31 cellular contexts compared by ENCODE assay signal in genomic region chr21:35561076-35561475, GRCh38.
"Had no signal": no experiment of that assay in that cellular context is flagged by ENCODE, and none has a peak within 500 bp of the region (broad histone marks: within the 10 kb centered on the region; RNA-seq: fewer than 3 reads in every experiment).

No MANE protein-coding gene starts in this region.

- H3K4me3 Mint-ChIP-seq: activated CD4-positive, alpha-beta memory T cell treated with anti-CD3 and anti-CD28 coated beads for 36 hours; activated CD4-positive, alpha-beta T cell treated with anti-CD3 and anti-CD28 coated beads for 36 hours; activated CD4-positive, alpha-beta T cell treated with anti-CD3 and anti-CD28 coated beads, Interleukin-2, amount 10 ng/mL, durations not matched to agents 24 days and 14 days; activated CD8-positive, alpha-beta memory T cell treated with anti-CD3 and anti-CD28 coated beads, Interleukin-2, amount 10 ng/mL, durations not matched to agents 7 days and 5 days; activated CD8-positive, alpha-beta T cell treated with anti-CD3 and anti-CD28 coated beads, Interleukin-2, amount 10 ng/mL, durations not matched to agents 7 days and 5 days; activated naive CD4-positive, alpha-beta T cell treated with anti-CD3 and anti-CD28 coated beads, Interleukin-2, amount 10 ng/mL, durations not matched to agents 7 days and 5 days; activated naive CD8-positive, alpha-beta T cell treated with anti-CD3 and anti-CD28 coated beads, Interleukin-2, amount 10 ng/mL, durations not matched to agents 7 days and 5 days; activated T-helper 1 cell treated with anti-CD3 and anti-CD28 coated beads, Interleukin-12 subunit alpha, Interleukin-12 subunit beta, Interleukin-2, Interleukin-4 antibody, amounts not matched to agents 30 ng/mL and 10 ng/mL and 1 ng/mL, durations not matched to agents 14 hours and 24 hours and 36 hours had no signal

- H3K27ac Mint-ChIP-seq: activated CD4-positive, alpha-beta memory T cell treated with anti-CD3 and anti-CD28 coated beads for 36 hours; activated CD4-positive, alpha-beta T cell treated with anti-CD3 and anti-CD28 coated beads for 36 hours; activated CD4-positive, alpha-beta T cell treated with anti-CD3 and anti-CD28 coated beads, Interleukin-2, amount 10 ng/mL, durations not matched to agents 24 days and 14 days; activated CD8-positive, alpha-beta memory T cell treated with anti-CD3 and anti-CD28 coated beads, Interleukin-2, amount 10 ng/mL, durations not matched to agents 7 days and 5 days; activated CD8-positive, alpha-beta T cell treated with anti-CD3 and anti-CD28 coated beads, Interleukin-2, amount 10 ng/mL, durations not matched to agents 7 days and 5 days; activated naive CD4-positive, alpha-beta T cell treated with anti-CD3 and anti-CD28 coated beads, Interleukin-2, amount 10 ng/mL, durations not matched to agents 7 days and 5 days; activated naive CD4-positive, alpha-beta T cell treated with anti-CD3 and anti-CD28 coated beads, Interleukin-2, amount 50 U/mL, for 72 hours; activated naive CD8-positive, alpha-beta T cell treated with anti-CD3 and anti-CD28 coated beads, Interleukin-2, amount 10 ng/mL, durations not matched to agents 7 days and 5 days; activated T-helper 1 cell treated with anti-CD3 and anti-CD28 coated beads, Interleukin-12 subunit alpha, Interleukin-12 subunit beta, Interleukin-2, Interleukin-4 antibody, amounts not matched to agents 30 ng/mL and 10 ng/mL and 1 ng/mL, durations not matched to agents 14 hours and 24 hours and 36 hours had no signal

- H3K9me3 ChIP-seq: body of pancreas, colonic mucosa, esophagus squamous epithelium, heart left ventricle had no signal

- H3K9me3 Mint-ChIP-seq: activated CD4-positive, alpha-beta memory T cell treated with anti-CD3 and anti-CD28 coated beads for 36 hours; activated naive CD4-positive, alpha-beta T cell treated with anti-CD3 and anti-CD28 coated beads, Interleukin-2, amount 10 ng/mL, durations not matched to agents 7 days and 5 days; activated naive CD4-positive, alpha-beta T cell treated with anti-CD3 and anti-CD28 coated beads, Interleukin-2, amount 50 U/mL, for 72 hours; activated T-helper 1 cell treated with anti-CD3 and anti-CD28 coated beads, Interleukin-12 subunit alpha, Interleukin-12 subunit beta, Interleukin-2, Interleukin-4 antibody, amounts not matched to agents 30 ng/mL and 10 ng/mL and 1 ng/mL, durations not matched to agents 14 hours and 24 hours and 36 hours had no signal

- H3K27ac ChIP-seq: body of pancreas, colonic mucosa, epithelial cell of prostate, esophagus squamous epithelium, heart left ventricle had no signal

- H3K4me1 ChIP-seq: body of pancreas, colonic mucosa had no signal

- ATAC-seq: activated CD4-positive, alpha-beta T cell treated with anti-CD3 and anti-CD28 coated beads for 36 hours; activated CD8-positive, alpha-beta memory T cell treated with anti-CD3 and anti-CD28 coated beads, Interleukin-2, amount 10 ng/mL, durations not matched to agents 7 days and 5 days; activated CD8-positive, alpha-beta T cell treated with anti-CD3 and anti-CD28 coated beads, Interleukin-2, amount 10 ng/mL, durations not matched to agents 7 days and 5 days; activated naive CD4-positive, alpha-beta T cell treated with anti-CD3 and anti-CD28 coated beads, Interleukin-2, amount 50 U/mL, for 72 hours; body of pancreas; heart left ventricle had no signal

- H3K4me3 ChIP-seq: body of pancreas, colonic mucosa, esophagus squamous epithelium, heart left ventricle had no signal

- H3K36me3 ChIP-seq: colonic mucosa, esophagus squamous epithelium, heart left ventricle had no signal

- H3K36me3 Mint-ChIP-seq: activated CD4-positive, alpha-beta memory T cell treated with anti-CD3 and anti-CD28 coated beads for 36 hours; activated CD8-positive, alpha-beta memory T cell treated with anti-CD3 and anti-CD28 coated beads, Interleukin-2, amount 10 ng/mL, durations not matched to agents 7 days and 5 days; activated naive CD4-positive, alpha-beta T cell treated with anti-CD3 and anti-CD28 coated beads, Interleukin-2, amount 10 ng/mL, durations not matched to agents 7 days and 5 days; activated naive CD4-positive, alpha-beta T cell treated with anti-CD3 and anti-CD28 coated beads, Interleukin-2, amount 50 U/mL, for 72 hours; activated naive CD8-positive, alpha-beta T cell treated with anti-CD3 and anti-CD28 coated beads, Interleukin-2, amount 10 ng/mL, durations not matched to agents 7 days and 5 days had no signal

- H3K27me3 ChIP-seq: body of pancreas, colonic mucosa had no signal

- FAIRE-seq: astrocyte, endometrium, endothelial cell of umbilical vein, frontal cortex had no signal

- H3K4me1 Mint-ChIP-seq: activated CD4-positive, alpha-beta T cell treated with anti-CD3 and anti-CD28 coated beads for 36 hours; activated CD4-positive, alpha-beta T cell treated with anti-CD3 and anti-CD28 coated beads, Interleukin-2, amount 10 ng/mL, durations not matched to agents 24 days and 14 days; activated CD8-positive, alpha-beta memory T cell treated with anti-CD3 and anti-CD28 coated beads, Interleukin-2, amount 10 ng/mL, durations not matched to agents 7 days and 5 days; activated naive CD4-positive, alpha-beta T cell treated with anti-CD3 and anti-CD28 coated beads, Interleukin-2, amount 10 ng/mL, durations not matched to agents 7 days and 5 days; activated naive CD8-positive, alpha-beta T cell treated with anti-CD3 and anti-CD28 coated beads, Interleukin-2, amount 10 ng/mL, durations not matched to agents 7 days and 5 days had no signal

- DNase-seq: activated CD4-positive, alpha-beta memory T cell treated with anti-CD3 and anti-CD28 coated beads for 36 hours; activated CD4-positive, alpha-beta T cell treated with anti-CD3 and anti-CD28 coated beads for 36 hours; activated CD4-positive, alpha-beta T cell treated with anti-CD3 and anti-CD28 coated beads, Interleukin-2, amount 10 ng/mL, durations not matched to agents 24 days and 14 days; activated CD4-positive, CD25-positive, alpha-beta regulatory T cell; activated CD4-positive, CD25-positive, alpha-beta regulatory T cell treated with anti-CD3 and anti-CD28 coated beads, Interleukin-2, amount 50 U/mL, for 72 hours; activated CD8-positive, alpha-beta memory T cell treated with anti-CD3 and anti-CD28 coated beads, Interleukin-2, amount 10 ng/mL, durations not matched to agents 7 days and 5 days; activated CD8-positive, alpha-beta memory T cell treated with anti-CD3 and anti-CD28 coated beads, Interleukin-2, amount 50 U/mL, for 4 hours; activated CD8-positive, alpha-beta T cell treated with anti-CD3 and anti-CD28 coated beads, Interleukin-2, amount 10 ng/mL, durations not matched to agents 7 days and 5 days; activated gamma-delta T cell; activated naive CD4-positive, alpha-beta T cell; activated naive CD4-positive, alpha-beta T cell treated with anti-CD3 and anti-CD28 coated beads, Interleukin-2, amount 10 ng/mL, durations not matched to agents 7 days and 5 days; activated naive CD8-positive, alpha-beta T cell treated with anti-CD3 and anti-CD28 coated beads, Interleukin-2, amount 10 ng/mL, durations not matched to agents 7 days and 5 days; activated T-cell treated with anti-CD3 and anti-CD28 coated beads, Interleukin-2, amount 50 U/mL, for 1 hour; activated T-cell treated with anti-CD3 and anti-CD28 coated beads, Interleukin-2, amount 50 U/mL, for 48 hours; amniotic stem cell; anterior cingulate cortex; body of pancreas; caudate nucleus; colonic mucosa; effector CD8-positive, alpha-beta T cell; esophagus squamous epithelium; glutamatergic neuron; heart left ventricle; T-helper 2 cell had no signal
